In the genomic region with DNA sequence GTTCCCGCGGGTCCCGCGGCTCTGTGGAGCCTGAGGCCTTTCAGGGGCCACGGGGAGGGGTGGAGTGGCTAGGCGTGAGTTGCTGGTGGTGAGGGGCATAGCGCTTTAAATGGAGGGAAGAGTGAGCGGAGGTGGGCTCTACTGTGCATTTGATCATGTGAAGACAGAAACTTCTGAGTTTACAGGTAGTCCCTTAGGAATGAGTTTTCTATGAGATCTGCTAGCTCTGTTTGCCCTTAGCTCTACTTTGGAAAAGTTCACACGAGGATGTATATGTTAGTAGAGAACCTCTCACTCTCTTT, we compare ENCODE assay signal across 9 cellular contexts. TPM values are rescaled to one million over a fixed set of nuclear protein-coding genes. Genes with fewer than 3 reads are reported as not detected.
A peak's percentile ranks its signal among the peaks of the same experiment; 100 is the strongest.
DNase-seq lines count a peak whose midpoint lies in the region; ATAC-seq and TF ChIP-seq lines count a peak whose summit lies in the region.
"Had no signal": no experiment of that assay in that cellular context is flagged by ENCODE, and none has a peak within 500 bp of the region (broad histone marks: within the 10 kb centered on the region; RNA-seq: fewer than 3 reads in every experiment).

No MANE protein-coding gene starts in this region.

- no peaks in the 10 kb centered on the region for H3K9me3 ChIP-seq in ascending aorta
- no peaks in the 10 kb centered on the region for H3K9me3 ChIP-seq in stomach smooth muscle (ENCODE audit: control insufficient read depth in 2 of 2, low read length in 2 of 2)

- H3K4me1 ChIP-seq in ascending aorta (peaks cover 0 to 8% of the 10 kb centered on the region in 2 donors), stomach smooth muscle (ENCODE audit: control insufficient read depth, insufficient read depth, low read length) (peaks cover 13% of the 10 kb centered on the region)

- H3K4me3 ChIP-seq in ascending aorta: peak overlapping the region; percentile 58 to 74
- peak overlapping the region; percentile 62 for H3K4me3 ChIP-seq in kidney epithelial cell (ENCODE audit: low read depth, low read length)
- peak overlapping the region; percentile 90 to 95 for H3K4me3 ChIP-seq in stomach smooth muscle (ENCODE audit: low read length in 2 of 2)

- DNase-seq in NCI-H146 (lab: John Stamatoyannopoulos, UW): peak; percentile 28
- no peak for DNase-seq in NCI-H146 treated with DMSO at 0.1 percent for 48 hours (lab: John Stamatoyannopoulos, UW; ENCODE audit: unreplicated experiment)
- no peak for DNase-seq in ascending aorta (ENCODE audit: low spot score in 2 of 2)
- no peak for DNase-seq in kidney epithelial cell (ENCODE audit: low read depth)
- DNase-seq in NCI-H1694 (lab: John Stamatoyannopoulos, UW): no peak
- no peak for DNase-seq in GM19240 (ENCODE audit: insufficient read length, low spot score)

- H3K27ac ChIP-seq in ascending aorta (peak overlapping the region; percentile 58 to 76), stomach smooth muscle (ENCODE audit: low read length) (peak overlapping the region; percentile 62)
- H3K27ac ChIP-seq: 22Rv1 had no signal

- H3K27me3 ChIP-seq in ascending aorta: no peaks in the 10 kb centered on the region
- H3K27me3 ChIP-seq in kidney epithelial cell (ENCODE audit: control insufficient read depth, insufficient read depth, low read length): no peaks in the 10 kb centered on the region
- H3K27me3 ChIP-seq in stomach smooth muscle (ENCODE audit: control insufficient read depth in 1 of 2, insufficient read depth in 2 of 2, low read length in 2 of 2): no peaks in the 10 kb centered on the region

- H3K36me3 ChIP-seq in ascending aorta (no peaks in the 10 kb centered on the region), kidney epithelial cell (ENCODE audit: control insufficient read depth, insufficient read depth, low read length) (no peaks in the 10 kb centered on the region), stomach smooth muscle (ENCODE audit: control insufficient read depth in 2 of 2, insufficient read depth in 2 of 2, low read length in 2 of 2) (no peaks in the 10 kb centered on the region)

- intact Hi-C loops in ascending aorta (cut with DNase I): loop anchor here (10.0 kb wide), 4 partner anchors 290 to 1610 kb away; partner anchors contain the start of genes ACADM, RABGGTB and ZZZ3

- peak overlapping the region; percentile 60 to 64 for H3K9ac ChIP-seq in stomach smooth muscle (ENCODE audit: low read length in 2 of 2)

- TF ChIP-seq CTCF in ascending aorta (IDR thresholded peaks at IDR 0.05) (no peak), kidney epithelial cell (IDR thresholded peaks at IDR 0.05; ENCODE audit: insufficient read depth, low read length, poor library complexity, severe bottlenecking) (no peak)

- ATAC-seq in HG02763 (IDR thresholded peaks at IDR 0.05; ENCODE audit: unreplicated experiment): no peak

RNA-seq across cellular contexts. Expression of gene ST6GALNAC3, which starts 0.6 kb away (rescaled TPM):
- total RNA-seq in ascending aorta: 34.5 TPM
- 4.1 and 4.2 TPM in 2 replicates for total RNA-seq in kidney epithelial cell
